ENCODE assay signal across 16 cellular contexts in genomic region chr12:1937481-1938224, GRCh38. TPM values are rescaled to one million over a fixed set of nuclear protein-coding genes. Genes with fewer than 3 reads are reported as not detected.
DNase-seq lines count a peak whose midpoint lies in the region; TF ChIP-seq lines count a peak whose summit lies in the region.
"Had no signal": no experiment of that assay in that cellular context is flagged by ENCODE, and none has a peak within 500 bp of the region (broad histone marks: within the 10 kb centered on the region; RNA-seq: fewer than 3 reads in every experiment).

No MANE protein-coding gene starts in this region.

- no peak overlapping the region for H2AFZ ChIP-seq in SK-N-SH (ENCODE audit: low read depth)

- H3F3A ChIP-seq in SK-N-SH (replicated peaks; ENCODE audit: insufficient read depth) = peaks cover 3% of the 10 kb centered on the region

- TF ChIP-seq RAD21 in SK-N-SH (IDR thresholded peaks at IDR 0.05; ENCODE audit: low read length) = no peak

- CTCF ChIA-PET in SK-N-SH (lab: Yijun Ruan, JAX) = interaction anchor here (1.0 to 5.3 kb wide), 3 partner anchors 13 to 285 kb away, joined by 3 to 349 read pairs (median 140); no protein-coding TSS in a partner anchor

- POLR2A ChIA-PET in SK-N-SH (lab: Yijun Ruan, JAX) = no interaction called here

- peak overlapping the region; percentile 56 to 66 for H3K9ac ChIP-seq in mucosa of rectum (ENCODE audit: low read depth in 1 of 2, low read length in 2 of 2)
- H3K9ac ChIP-seq in SK-N-SH = no peak overlapping the region

- H3K4me3 ChIP-seq in mucosa of rectum (ENCODE audit: low read length in 2 of 2) = peak overlapping the region in 1 of 2 donors; percentile 7
- H3K4me3 ChIP-seq in testis = no peak overlapping the region
- H3K4me3 ChIP-seq in SK-N-SH (ENCODE audit: low read depth in 2 of 2, low read length in 1 of 2) = no peak overlapping the region
- H3K4me3 ChIP-seq: prostate gland had no signal

- H3K4me1 ChIP-seq in mucosa of rectum (ENCODE audit: control insufficient read depth in 2 of 2, insufficient read depth in 2 of 2, low read length in 2 of 2) (peaks cover 37 to 54% of the 10 kb centered on the region in 2 donors), testis (peaks cover 21% of the 10 kb centered on the region), SK-N-SH (ENCODE audit: control insufficient read depth in 1 of 2, insufficient read depth in 2 of 2, low read depth in 1 of 2, low read length in 1 of 2) (peaks cover 0 to 53% of the 10 kb centered on the region in 2 experiments; a peak in 2 of 4 replicates)
- H3K4me1 ChIP-seq: prostate gland had no signal

- H3K27me3 ChIP-seq in mucosa of rectum (ENCODE audit: control insufficient read depth in 2 of 2, insufficient read depth in 2 of 2, low read length in 2 of 2) (no peaks in the 10 kb centered on the region), testis (no peaks in the 10 kb centered on the region), SK-N-SH (ENCODE audit: insufficient read depth) (no peaks in the 10 kb centered on the region)

- no peak for TF ChIP-seq EP300 in SK-N-SH (IDR thresholded peaks at IDR 0.05; ENCODE audit: borderline replicate concordance in 1 of 2, low read depth in 1 of 2, low read length in 1 of 2)

- 72 to 89% methylated on average over 12 of the region's 12 CpGs for WGBS in testis, 2 donors
- WGBS in SK-N-SH (ENCODE audit: low lambda C conversion rate) = 94% methylated on average over 12 of the region's 12 CpGs

- DNase-seq in NCI-H69 (lab: John Stamatoyannopoulos, UW) (peak; percentile 48), testis (peak; percentile 65), SK-N-SH (no peak), glomerular visceral epithelial cell (ENCODE audit: extremely low spot score) (no peak), iPS-NIHi11 (ENCODE audit: low spot score) (no peak), amniotic stem cell (lab: John Stamatoyannopoulos, UW) (no peak)
- DNase-seq: activated naive CD4-positive, alpha-beta T cell treated with anti-CD3 and anti-CD28 coated beads for 36 hours; effector CD4-positive, alpha-beta T cell; HCEC 1CT; hippocampal formation; NCI-H510A; SHP77 treated with DMSO at 0.1 percent for 48 hours; T-helper 2 cell had no signal

- no peaks in the 10 kb centered on the region for H3K9me2 ChIP-seq in SK-N-SH

- intact Hi-C loops in testis (cut with DNase I; ENCODE audit: low total_unique reads) = loop anchor here (5.0 to 10.0 kb wide), 2 partner anchors 140 to 303 kb away; no protein-coding TSS in a partner anchor

- H3K27ac ChIP-seq in cingulate gyrus (ENCODE audit: low read depth, low read length) (peak overlapping the region; percentile 97), mucosa of rectum (ENCODE audit: low read depth in 2 of 2, low read length in 2 of 2) (peak overlapping the region; percentile 93 to 94), testis (peak overlapping the region in 1 of 2 donors; percentile 16), SK-N-SH (ENCODE audit: low read depth in 2 of 2, low read length in 1 of 2) (no peak overlapping the region; a peak in 1 of 4 replicates)
- H3K27ac ChIP-seq: prostate gland had no signal

- H3K9me3 ChIP-seq in mucosa of rectum (ENCODE audit: control insufficient read depth in 2 of 2, low read length in 2 of 2) = no peaks in the 10 kb centered on the region
- no peaks in the 10 kb centered on the region for H3K9me3 ChIP-seq in testis
- H3K9me3 ChIP-seq in SK-N-SH = no peaks in the 10 kb centered on the region
- H3K9me3 ChIP-seq: prostate gland had no signal

- H3K36me3 ChIP-seq in mucosa of rectum (ENCODE audit: control insufficient read depth in 2 of 2, insufficient read depth in 2 of 2, low read length in 2 of 2) (peaks cover 0 to 9% of the 10 kb centered on the region in 2 donors), testis (ENCODE audit: low read depth, missing control alignments) (no peaks in the 10 kb centered on the region), SK-N-SH (replicated peaks in 1 of 2; ENCODE audit: control insufficient read depth in 1 of 2, insufficient read depth in 2 of 2, low read length in 1 of 2) (peaks cover 6 to 18% of the 10 kb centered on the region in 2 experiments)
- H3K36me3 ChIP-seq: prostate gland had no signal

- H4K20me1 ChIP-seq in SK-N-SH (ENCODE audit: insufficient read depth) = no peaks in the 10 kb centered on the region

- TF ChIP-seq POLR2A in testis (IDR thresholded peaks at IDR 0.05) = no peak

- H3K79me2 ChIP-seq in SK-N-SH (ENCODE audit: insufficient read depth) = peaks cover 4% of the 10 kb centered on the region; the same call in 1 of the 2 replicates

- H3K4me2 ChIP-seq in SK-N-SH = no peak overlapping the region

- no peak for TF ChIP-seq CTCF in testis (IDR thresholded peaks at IDR 0.05)
- no peak for TF ChIP-seq CTCF in SK-N-SH (IDR thresholded peaks at IDR 0.05)

TF ChIP-seq in SK-N-SH, 30 proteins besides CTCF, POLR2A, EP300 and RAD21:
- no peak for TF ChIP-seq EZH2phosphoT487 (IDR thresholded peaks at IDR 0.05; ENCODE audit: borderline replicate concordance, low read depth)
- no peak for TF ChIP-seq TCF12 (IDR thresholded peaks at IDR 0.05)
- no peak for TF ChIP-seq ELF1 (IDR thresholded peaks at IDR 0.05)
- no peak for TF ChIP-seq USF1 (IDR thresholded peaks at IDR 0.05; ENCODE audit: borderline replicate concordance, low read depth)
- TF ChIP-seq USF2 (IDR thresholded peaks at IDR 0.05; ENCODE audit: borderline replicate concordance, low read depth, low read length) = no peak
- no peak for TF ChIP-seq CHD2 (IDR thresholded peaks at IDR 0.05; ENCODE audit: low read length, partially characterized antibody)
- TF ChIP-seq FOXM1 (IDR thresholded peaks at IDR 0.05; ENCODE audit: low read depth) = no peak
- no peak for TF ChIP-seq SIN3A (IDR thresholded peaks at IDR 0.05; ENCODE audit: borderline replicate concordance, low read depth, low read length)
- TF ChIP-seq FOSL2 (IDR thresholded peaks at IDR 0.05; ENCODE audit: borderline replicate concordance, low read depth) = no peak
- TF ChIP-seq RXRA (IDR thresholded peaks at IDR 0.05; ENCODE audit: borderline replicate concordance, low read depth) = no peak
- TF ChIP-seq TEAD4 (IDR thresholded peaks at IDR 0.05; ENCODE audit: borderline replicate concordance, insufficient read depth) = no peak
TF ChIP-seq in SK-N-SH: peak in this region for 0.

RNA-seq across cellular contexts. Expression of gene CACNA2D4, which starts 19.2 kb away (rescaled TPM):
- 10 to 100 TPM; 15.8 to 18.3 TPM for total RNA-seq in testis
- 10.8 TPM for polyA plus RNA-seq in testis (ENCODE audit: insufficient read depth, low read depth, low replicate concordance)
- polyA plus RNA-seq in SK-N-SH (2012; rRNA removed) = 0.02 TPM in 1 of 2 replicates, not detected in the other
- polyA plus RNA-seq in SK-N-SH (2012; cell fraction: cytosol; rRNA removed) = not detected in 2 replicates
- 0.02 TPM in 1 of 2 replicates, not detected in the other for polyA plus RNA-seq in SK-N-SH (2012; cell fraction: nucleus; rRNA removed)

Comparison
In these comparisons a context has a peak if more than half of its experiments do, and no peak if none do; other contexts are left out.
1. DNase-seq: peak in NCI-H69 (single experiment) and testis (single experiment); none in SK-N-SH (single experiment), glomerular visceral epithelial cell (single experiment), iPS-NIHi11 (single experiment) and amniotic stem cell (single experiment).
2. H3K27ac ChIP-seq: peak in cingulate gyrus (single experiment) and mucosa of rectum (2 of 2); none in SK-N-SH (0 of 2).
3. RNA of gene CACNA2D4, which starts 19.2 kb away (polyA plus RNA-seq): 10.8 TPM in testis (single experiment); 0.02 TPM in SK-N-SH; every median in the first group is over 10 times any median in the second.